Comparison of ENCODE assay signal across 8 cellular contexts in genomic region chr4:121950212-121950679, GRCh38. TPM values are rescaled to one million over a fixed set of nuclear protein-coding genes. Genes with fewer than 3 reads are reported as not detected.
DNase-seq lines count a peak whose midpoint lies in the region; ATAC-seq and TF ChIP-seq lines count a peak whose summit lies in the region.

No MANE protein-coding gene starts in this region.

- peaks cover 50% of the 10 kb centered on the region for H3K27me3 Mint-ChIP-seq in activated T-cell treated with anti-CD3 and anti-CD28 coated beads, Interleukin-2, amount 50 U/mL, for 72 hours (ENCODE audit: low read depth)
- peaks cover 44% of the 10 kb centered on the region for H3K27me3 Mint-ChIP-seq in nephron progenitor cell (ENCODE audit: low read depth, poor library complexity)

- peak overlapping the region; percentile 76 for H3K9ac ChIP-seq in NT2/D1 (ENCODE audit: insufficient read length, low read depth)

- peaks cover 57% of the 10 kb centered on the region for H3K27me3 ChIP-seq in NT2/D1 (ENCODE audit: insufficient read depth, insufficient read length)

- H3K4me3 ChIP-seq in AG04449 (ENCODE audit: low read depth, low read length) = peak overlapping the region; percentile 56
- H3K4me3 ChIP-seq in NT2/D1 (ENCODE audit: insufficient read length, low read depth) = peak overlapping the region; percentile 66
- peak overlapping the region; percentile 74 for H3K4me3 ChIP-seq in fibroblast of villous mesenchyme (ENCODE audit: low read depth, low read length)

- peak; percentile 85 for TF ChIP-seq CTCF in AG04449 (IDR thresholded peaks at IDR 0.05; ENCODE audit: insufficient read depth, low read length, missing control alignments)
- TF ChIP-seq CTCF in fibroblast of villous mesenchyme (IDR thresholded peaks at IDR 0.05; ENCODE audit: insufficient read depth, low read depth, low read length) = peak; percentile 84
- TF ChIP-seq CTCF in nephron progenitor cell (IDR thresholded peaks at IDR 0.05) = peak; percentile 92

- ATAC-seq in GM18519 (IDR thresholded peaks at IDR 0.05; ENCODE audit: low FRiP score, unreplicated experiment) (peak; percentile 77), HG03064 (IDR thresholded peaks at IDR 0.05; ENCODE audit: low read depth, unreplicated experiment) (peak; percentile 86)
- ATAC-seq in activated T-cell treated with anti-CD3 and anti-CD28 coated beads, Interleukin-2, amount 50 U/mL, for 72 hours (replicated peaks in 1 of 2) = peak; percentile 84 to 87
- ATAC-seq in stimulated activated naive CD8-positive, alpha-beta T cell treated with anti-CD3 and anti-CD28 coated beads, Interleukin-15, Interleukin-2, amounts not matched to agents 100 U/mL and 50 U/mL, for 24 hours = peak; percentile 95

- H3K4me1 Mint-ChIP-seq in activated T-cell treated with anti-CD3 and anti-CD28 coated beads, Interleukin-2, amount 50 U/mL, for 72 hours (ENCODE audit: low read depth) = peaks cover 13% of the 10 kb centered on the region
- H3K4me1 Mint-ChIP-seq in nephron progenitor cell = peaks cover 21% of the 10 kb centered on the region

- no peaks in the 10 kb centered on the region for H3K4me1 ChIP-seq in NT2/D1 (ENCODE audit: insufficient read depth, insufficient read length)

- no peaks in the 10 kb centered on the region for H3K9me3 Mint-ChIP-seq in activated T-cell treated with anti-CD3 and anti-CD28 coated beads, Interleukin-2, amount 50 U/mL, for 72 hours
- no peaks in the 10 kb centered on the region for H3K9me3 Mint-ChIP-seq in nephron progenitor cell

- POLR2A ChIA-PET in AG04449 (lab: Yijun Ruan, JAX) = no interaction called here

- no peak for DNase-seq in AG04449 (ENCODE audit: low read depth, low spot score)
- DNase-seq in NT2/D1 (ENCODE audit: low read depth, low spot score) = peak; percentile 70
- peak; percentile 91 to 92 for DNase-seq in activated T-cell treated with anti-CD3 and anti-CD28 coated beads, Interleukin-2, amount 50 U/mL, for 72 hours
- DNase-seq in fibroblast of villous mesenchyme (ENCODE audit: low read depth) = peak; percentile 84
- DNase-seq in nephron progenitor cell = peak; percentile 98
- DNase-seq in stimulated activated naive CD8-positive, alpha-beta T cell treated with anti-CD3 and anti-CD28 coated beads, Interleukin-15, Interleukin-2, amounts not matched to agents 100 U/mL and 50 U/mL, for 24 hours = peak; percentile 95

- CTCF ChIA-PET in AG04449 (lab: Yijun Ruan, JAX) = interaction anchor here (0.8 to 1.5 kb wide), 3 partner anchors 49 to 628 kb away, joined by 3 to 8 read pairs (median 5); no protein-coding TSS in a partner anchor

- peak overlapping the region; percentile 87 to 90 for H3K4me3 Mint-ChIP-seq in activated T-cell treated with anti-CD3 and anti-CD28 coated beads, Interleukin-2, amount 50 U/mL, for 72 hours
- peak overlapping the region; percentile 92 for H3K4me3 Mint-ChIP-seq in nephron progenitor cell

- no peak overlapping the region for H3K27ac Mint-ChIP-seq in activated T-cell treated with anti-CD3 and anti-CD28 coated beads, Interleukin-2, amount 50 U/mL, for 72 hours
- peak overlapping the region; percentile 23 for H3K27ac Mint-ChIP-seq in nephron progenitor cell

- no peaks in the 10 kb centered on the region for H3K9me3 ChIP-seq in NT2/D1 (ENCODE audit: insufficient read depth, low read length)

- no peaks in the 10 kb centered on the region for H3K36me3 ChIP-seq in NT2/D1 (ENCODE audit: insufficient read depth, insufficient read length, low read length)

- H3K36me3 Mint-ChIP-seq in activated T-cell treated with anti-CD3 and anti-CD28 coated beads, Interleukin-2, amount 50 U/mL, for 72 hours (ENCODE audit: insufficient read depth in 2 of 2) = no peaks in the 10 kb centered on the region
- H3K36me3 Mint-ChIP-seq in nephron progenitor cell (ENCODE audit: low read depth) = no peaks in the 10 kb centered on the region

RNA-seq across cellular contexts. Expression of gene TRPC3, which starts 1.6 kb away (rescaled TPM):
- total RNA-seq in activated T-cell treated with anti-CD3 and anti-CD28 coated beads, Interleukin-2, amount 50 U/mL, for 72 hours = under 1 TPM; 0.46 to 0.51 TPM
- total RNA-seq in fibroblast of villous mesenchyme = 0.97 and 1.3 TPM in 2 replicates
